1 cellular context compared by ENCODE assay signal in the genomic region with DNA sequence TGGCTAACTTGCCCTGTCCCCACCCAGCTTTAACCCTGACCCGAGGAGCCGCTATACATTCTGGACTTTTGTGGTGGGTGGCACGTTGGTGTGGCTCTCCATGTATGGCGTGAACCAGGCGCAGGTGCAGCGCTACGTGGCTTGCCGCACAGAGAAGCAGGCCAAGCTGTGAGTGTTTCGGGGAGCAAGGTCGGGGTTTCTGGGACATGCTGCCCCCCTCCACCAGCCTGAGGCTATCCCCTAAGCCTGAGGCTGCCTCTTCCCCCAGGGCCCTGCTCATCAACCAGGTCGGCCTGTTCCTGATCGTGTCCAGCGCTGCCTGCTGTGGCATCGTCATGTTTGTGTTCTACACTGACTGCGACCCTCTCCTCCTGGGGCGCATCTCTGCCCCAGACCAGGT.
TF ChIP-seq lines count a peak whose summit lies in the region.

No MANE protein-coding gene starts in this region.

TF ChIP-seq in H1, 55 proteins besides CTCF, POLR2A, EP300 and RAD21:
- TF ChIP-seq FOSL1 (IDR thresholded peaks at IDR 0.05; ENCODE audit: insufficient read depth, low read depth, low read length), result no peak
- no peak for TF ChIP-seq SP1 (IDR thresholded peaks at IDR 0.05; ENCODE audit: low read depth, low read length)
- no peak for TF ChIP-seq CTBP2 (IDR thresholded peaks at IDR 0.05; ENCODE audit: borderline replicate concordance, insufficient read depth, insufficient read length, low read length)
- no peak for TF ChIP-seq SUZ12 (IDR thresholded peaks at IDR 0.05; ENCODE audit: low read length)
- TF ChIP-seq, protein P1, sequence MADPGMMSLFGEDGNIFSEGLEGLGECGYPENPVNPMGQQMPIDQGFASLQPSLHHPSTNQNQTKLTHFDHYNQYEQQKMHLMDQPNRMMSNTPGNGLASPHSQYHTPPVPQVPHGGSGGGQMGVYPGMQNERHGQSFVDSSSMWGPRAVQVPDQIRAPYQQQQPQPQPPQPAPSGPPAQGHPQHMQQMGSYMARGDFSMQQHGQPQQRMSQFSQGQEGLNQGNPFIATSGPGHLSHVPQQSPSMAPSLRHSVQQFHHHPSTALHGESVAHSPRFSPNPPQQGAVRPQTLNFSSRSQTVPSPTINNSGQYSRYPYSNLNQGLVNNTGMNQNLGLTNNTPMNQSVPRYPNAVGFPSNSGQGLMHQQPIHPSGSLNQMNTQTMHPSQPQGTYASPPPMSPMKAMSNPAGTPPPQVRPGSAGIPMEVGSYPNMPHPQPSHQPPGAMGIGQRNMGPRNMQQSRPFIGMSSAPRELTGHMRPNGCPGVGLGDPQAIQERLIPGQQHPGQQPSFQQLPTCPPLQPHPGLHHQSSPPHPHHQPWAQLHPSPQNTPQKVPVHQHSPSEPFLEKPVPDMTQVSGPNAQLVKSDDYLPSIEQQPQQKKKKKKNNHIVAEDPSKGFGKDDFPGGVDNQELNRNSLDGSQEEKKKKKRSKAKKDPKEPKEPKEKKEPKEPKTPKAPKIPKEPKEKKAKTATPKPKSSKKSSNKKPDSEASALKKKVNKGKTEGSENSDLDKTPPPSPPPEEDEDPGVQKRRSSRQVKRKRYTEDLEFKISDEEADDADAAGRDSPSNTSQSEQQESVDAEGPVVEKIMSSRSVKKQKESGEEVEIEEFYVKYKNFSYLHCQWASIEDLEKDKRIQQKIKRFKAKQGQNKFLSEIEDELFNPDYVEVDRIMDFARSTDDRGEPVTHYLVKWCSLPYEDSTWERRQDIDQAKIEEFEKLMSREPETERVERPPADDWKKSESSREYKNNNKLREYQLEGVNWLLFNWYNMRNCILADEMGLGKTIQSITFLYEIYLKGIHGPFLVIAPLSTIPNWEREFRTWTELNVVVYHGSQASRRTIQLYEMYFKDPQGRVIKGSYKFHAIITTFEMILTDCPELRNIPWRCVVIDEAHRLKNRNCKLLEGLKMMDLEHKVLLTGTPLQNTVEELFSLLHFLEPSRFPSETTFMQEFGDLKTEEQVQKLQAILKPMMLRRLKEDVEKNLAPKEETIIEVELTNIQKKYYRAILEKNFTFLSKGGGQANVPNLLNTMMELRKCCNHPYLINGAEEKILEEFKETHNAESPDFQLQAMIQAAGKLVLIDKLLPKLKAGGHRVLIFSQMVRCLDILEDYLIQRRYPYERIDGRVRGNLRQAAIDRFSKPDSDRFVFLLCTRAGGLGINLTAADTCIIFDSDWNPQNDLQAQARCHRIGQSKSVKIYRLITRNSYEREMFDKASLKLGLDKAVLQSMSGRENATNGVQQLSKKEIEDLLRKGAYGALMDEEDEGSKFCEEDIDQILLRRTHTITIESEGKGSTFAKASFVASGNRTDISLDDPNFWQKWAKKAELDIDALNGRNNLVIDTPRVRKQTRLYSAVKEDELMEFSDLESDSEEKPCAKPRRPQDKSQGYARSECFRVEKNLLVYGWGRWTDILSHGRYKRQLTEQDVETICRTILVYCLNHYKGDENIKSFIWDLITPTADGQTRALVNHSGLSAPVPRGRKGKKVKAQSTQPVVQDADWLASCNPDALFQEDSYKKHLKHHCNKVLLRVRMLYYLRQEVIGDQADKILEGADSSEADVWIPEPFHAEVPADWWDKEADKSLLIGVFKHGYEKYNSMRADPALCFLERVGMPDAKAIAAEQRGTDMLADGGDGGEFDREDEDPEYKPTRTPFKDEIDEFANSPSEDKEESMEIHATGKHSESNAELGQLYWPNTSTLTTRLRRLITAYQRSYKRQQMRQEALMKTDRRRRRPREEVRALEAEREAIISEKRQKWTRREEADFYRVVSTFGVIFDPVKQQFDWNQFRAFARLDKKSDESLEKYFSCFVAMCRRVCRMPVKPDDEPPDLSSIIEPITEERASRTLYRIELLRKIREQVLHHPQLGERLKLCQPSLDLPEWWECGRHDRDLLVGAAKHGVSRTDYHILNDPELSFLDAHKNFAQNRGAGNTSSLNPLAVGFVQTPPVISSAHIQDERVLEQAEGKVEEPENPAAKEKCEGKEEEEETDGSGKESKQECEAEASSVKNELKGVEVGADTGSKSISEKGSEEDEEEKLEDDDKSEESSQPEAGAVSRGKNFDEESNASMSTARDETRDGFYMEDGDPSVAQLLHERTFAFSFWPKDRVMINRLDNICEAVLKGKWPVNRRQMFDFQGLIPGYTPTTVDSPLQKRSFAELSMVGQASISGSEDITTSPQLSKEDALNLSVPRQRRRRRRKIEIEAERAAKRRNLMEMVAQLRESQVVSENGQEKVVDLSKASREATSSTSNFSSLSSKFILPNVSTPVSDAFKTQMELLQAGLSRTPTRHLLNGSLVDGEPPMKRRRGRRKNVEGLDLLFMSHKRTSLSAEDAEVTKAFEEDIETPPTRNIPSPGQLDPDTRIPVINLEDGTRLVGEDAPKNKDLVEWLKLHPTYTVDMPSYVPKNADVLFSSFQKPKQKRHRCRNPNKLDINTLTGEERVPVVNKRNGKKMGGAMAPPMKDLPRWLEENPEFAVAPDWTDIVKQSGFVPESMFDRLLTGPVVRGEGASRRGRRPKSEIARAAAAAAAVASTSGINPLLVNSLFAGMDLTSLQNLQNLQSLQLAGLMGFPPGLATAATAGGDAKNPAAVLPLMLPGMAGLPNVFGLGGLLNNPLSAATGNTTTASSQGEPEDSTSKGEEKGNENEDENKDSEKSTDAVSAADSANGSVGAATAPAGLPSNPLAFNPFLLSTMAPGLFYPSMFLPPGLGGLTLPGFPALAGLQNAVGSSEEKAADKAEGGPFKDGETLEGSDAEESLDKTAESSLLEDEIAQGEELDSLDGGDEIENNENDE (IDR thresholded peaks at IDR 0.05; ENCODE audit: insufficient replicate concordance, low read length), result no peak
- TF ChIP-seq, protein P2, sequence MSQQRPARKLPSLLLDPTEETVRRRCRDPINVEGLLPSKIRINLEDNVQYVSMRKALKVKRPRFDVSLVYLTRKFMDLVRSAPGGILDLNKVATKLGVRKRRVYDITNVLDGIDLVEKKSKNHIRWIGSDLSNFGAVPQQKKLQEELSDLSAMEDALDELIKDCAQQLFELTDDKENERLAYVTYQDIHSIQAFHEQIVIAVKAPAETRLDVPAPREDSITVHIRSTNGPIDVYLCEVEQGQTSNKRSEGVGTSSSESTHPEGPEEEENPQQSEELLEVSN (IDR thresholded peaks at IDR 0.05), result no peak
- TF ChIP-seq BCL11A (IDR thresholded peaks at IDR 0.05; ENCODE audit: low read depth in 2 of 2, low read length in 2 of 2), result no peak
- TF ChIP-seq RFX5 (IDR thresholded peaks at IDR 0.05; ENCODE audit: borderline replicate concordance, low read depth, low read length), result no peak
- no peak for TF ChIP-seq SIRT6 (IDR thresholded peaks at IDR 0.05; ENCODE audit: low read length)
- no peak for TF ChIP-seq CHD2 (IDR thresholded peaks at IDR 0.05; ENCODE audit: low read length)
- no peak for TF ChIP-seq CBX5 (IDR thresholded peaks at IDR 0.05; ENCODE audit: low read depth, low read length)
- no peak for TF ChIP-seq SP2 (IDR thresholded peaks at IDR 0.05; ENCODE audit: low read length)
- TF ChIP-seq BACH1 (IDR thresholded peaks at IDR 0.05; ENCODE audit: low read length), result no peak
- TF ChIP-seq ASH2L (IDR thresholded peaks at IDR 0.05; ENCODE audit: low read length), result no peak
